ENCODE assay signal across 1 cellular context in genomic region chr19:4542896-4543351, GRCh38.
TF ChIP-seq lines count a peak whose summit lies in the region.

No MANE protein-coding gene starts in this region.

TF ChIP-seq in GM12878, 131 proteins besides CTCF, POLR2A, EP300 and RAD21:
- peak in 1 of 2 experiments; percentile 50; a peak in 1 of 4 replicates for TF ChIP-seq BHLHE40 (IDR thresholded peaks at IDR 0.05; ENCODE audit: borderline replicate concordance in 1 of 2, low read depth in 2 of 2, low read length in 1 of 2)
- 0 out of 2 replicates have a peak, but pooled peaks have one; percentile 13 for TF ChIP-seq RUNX3 (IDR thresholded peaks at IDR 0.05; ENCODE audit: low read length)
- TF ChIP-seq PML (IDR thresholded peaks at IDR 0.05; ENCODE audit: low read length), result no peak
- peak; percentile 97 for TF ChIP-seq BCL3 (IDR thresholded peaks at IDR 0.05; ENCODE audit: borderline replicate concordance, insufficient read depth, low read depth, low read length, poor library complexity, severe bottlenecking)
- 0 out of 2 replicates have a peak, but pooled peaks have one; percentile 41 for TF ChIP-seq ZNF687 (IDR thresholded peaks at IDR 0.05)
- peak; percentile 24; the same call in 1 of the 2 replicates for TF ChIP-seq PAX5 (IDR thresholded peaks at IDR 0.05; ENCODE audit: borderline replicate concordance, low read depth, low read length)
- TF ChIP-seq KDM1A (IDR thresholded peaks at IDR 0.05; ENCODE audit: borderline replicate concordance), result no peak
- 0 out of 2 replicates have a peak, but pooled peaks have one; percentile 58 for TF ChIP-seq TCF3 (IDR thresholded peaks at IDR 0.05; ENCODE audit: borderline replicate concordance, insufficient read depth, low read depth, low read length)
TF ChIP-seq in GM12878: peak in this region for 6.
